ENCODE assay signal across 9 cellular contexts in the genomic region with DNA sequence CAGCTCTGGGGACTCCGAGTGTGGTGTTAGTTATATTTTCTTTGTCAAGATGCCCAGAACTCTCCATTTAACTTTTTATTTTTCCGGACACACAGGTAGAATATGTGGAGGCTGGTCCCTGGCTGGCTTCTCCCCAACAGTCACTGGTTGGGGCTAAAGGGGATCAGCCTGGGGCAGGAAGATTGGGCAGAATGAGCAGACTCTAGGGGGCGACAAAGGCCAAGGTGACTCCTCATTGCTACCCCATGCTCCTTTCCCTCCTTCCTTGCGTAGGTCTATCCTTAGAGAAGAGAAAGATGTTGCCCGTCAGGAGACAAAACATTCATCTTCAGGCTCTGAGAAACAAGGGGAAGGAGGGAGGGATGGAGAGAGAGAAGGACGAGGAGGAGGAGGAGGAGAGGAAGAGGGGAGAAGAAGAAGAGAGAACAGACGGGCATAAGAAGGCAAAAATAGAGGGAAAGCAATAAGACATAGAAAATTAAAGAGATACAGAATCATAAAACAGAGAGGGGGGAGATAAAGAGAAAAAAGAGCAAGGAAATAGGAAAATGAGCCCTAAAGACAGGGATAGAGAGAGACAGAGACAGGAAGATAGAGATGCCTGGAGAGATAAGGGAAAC.
DNase-seq lines count a peak whose midpoint lies in the region; ATAC-seq, FAIRE-seq and TF ChIP-seq lines count a peak whose summit lies in the region.
"Had no signal": no experiment of that assay in that cellular context is flagged by ENCODE, and none has a peak within 500 bp of the region (broad histone marks: within the 10 kb centered on the region; RNA-seq: fewer than 3 reads in every experiment).

No MANE protein-coding gene starts in this region.

- FAIRE-seq in endothelial cell of umbilical vein (lab: Jason Lieb, UNC) (peak; percentile 46), GM12892 (lab: Jason Lieb, UNC) (no peak)
- FAIRE-seq: colon had no signal

- no peak overlapping the region for H3K27ac ChIP-seq in cardiac muscle cell
- no peak overlapping the region for H3K27ac ChIP-seq in endothelial cell of umbilical vein (ENCODE audit: insufficient read depth, low read depth, low read length)
- no peak overlapping the region for H3K27ac ChIP-seq in stomach

- H3K27me3 ChIP-seq in cardiac muscle cell (no peaks in the 10 kb centered on the region), endothelial cell of umbilical vein (ENCODE audit: control insufficient read depth in 2 of 2, insufficient read depth in 2 of 2, low read length in 2 of 2) (peaks cover 11 to 20% of the 10 kb centered on the region in 2 experiments), stomach (peaks cover 0 to 25% (median 0%) of the 10 kb centered on the region in 3 donors)

- CTCF ChIA-PET in endothelial cell of umbilical vein (lab: Charles Lee): interaction anchor here (1.2 to 10.4 kb wide), 9 partner anchors 10 to 199 kb away, joined by 3 to 171 read pairs (median 12); partner anchors contain the start of gene FOXD2

- H3K4me2 ChIP-seq in endothelial cell of umbilical vein (ENCODE audit: insufficient read depth, low read length): no peak overlapping the region

- POLR2A ChIA-PET in endothelial cell of umbilical vein (lab: Charles Lee): no interaction called here

- H3K9me3 ChIP-seq in cardiac muscle cell (ENCODE audit: low read depth) (no peaks in the 10 kb centered on the region), endothelial cell of umbilical vein (replicated peaks; ENCODE audit: control insufficient read depth, insufficient read depth, low read length) (no peaks in the 10 kb centered on the region), stomach (peaks cover 0 to 15% (median 13%) of the 10 kb centered on the region in 4 donors)

- 42 to 57% (median 52%) methylated on average over 7 of the region's 7 CpGs for WGBS in stomach, 5 donors

- no peak for TF ChIP-seq POLR2A in endothelial cell of umbilical vein (IDR thresholded peaks at IDR 0.05; ENCODE audit: low read depth, low read length)
- no peak for TF ChIP-seq POLR2A in stomach (IDR thresholded peaks at IDR 0.05)
- TF ChIP-seq POLR2A in GM12892 (IDR thresholded peaks at IDR 0.05; ENCODE audit: low read depth, low read length): no peak

- TF ChIP-seq CTCF in cardiac muscle cell (IDR thresholded peaks at IDR 0.05; ENCODE audit: low read depth, low read length): peak; percentile 40
- TF ChIP-seq CTCF in endothelial cell of umbilical vein (IDR thresholded peaks at IDR 0.05; ENCODE audit: extremely low read depth in 1 of 2, insufficient read depth in 1 of 2, low read depth in 1 of 2, low read length in 2 of 2): peak; percentile 38 to 61
- peak in 4 of 7 experiments; percentile 32 to 59 (median 48) for TF ChIP-seq CTCF in stomach (IDR thresholded peaks at IDR 0.05)

- H3K9me1 ChIP-seq in endothelial cell of umbilical vein (replicated peaks; ENCODE audit: control insufficient read depth, extremely low read depth, insufficient read depth, low read length): no peaks in the 10 kb centered on the region

- TF ChIP-seq EP300 in stomach (IDR thresholded peaks at IDR 0.05): no peak

- H3K4me1 ChIP-seq in cardiac muscle cell (ENCODE audit: low read depth): no peaks in the 10 kb centered on the region
- no peaks in the 10 kb centered on the region for H3K4me1 ChIP-seq in endothelial cell of umbilical vein (ENCODE audit: control insufficient read depth, extremely low read depth, insufficient read depth, low read length)
- H3K4me1 ChIP-seq in stomach: peaks cover 0 to 4% (median 1%) of the 10 kb centered on the region in 4 donors

- BruUV-seq in endothelial cell of umbilical vein (replicated peaks; lab: Mats Ljungman, UMichigan): no TSS peak

- DNase-seq in cardiac muscle cell (ENCODE audit: low read depth in 1 of 2, low spot score in 1 of 2) (peak; percentile 15 to 43), Right ventricle myocardium superior (no peak), NCI-H774 (lab: John Stamatoyannopoulos, UW) (peak; percentile 20), endothelial cell of umbilical vein (ENCODE audit: low read depth, low spot score) (peak; percentile 28), stomach (peak; percentile 63), GM12892 (ENCODE audit: insufficient read length) (no peak), 8988T (no peak), MV-4-11 (lab: John Stamatoyannopoulos, UW) (no peak)

- H3K4me3 ChIP-seq in cardiac muscle cell (no peak overlapping the region), endothelial cell of umbilical vein (replicated peaks in 1 of 3; ENCODE audit: insufficient read depth in 1 of 3, low read depth in 1 of 3, low read length in 3 of 3) (no peak overlapping the region), stomach (no peak overlapping the region)

- H4K20me1 ChIP-seq in endothelial cell of umbilical vein (replicated peaks; ENCODE audit: control insufficient read depth, extremely low read depth, insufficient read depth, low read length): no peaks in the 10 kb centered on the region

- dilution Hi-C loops in endothelial cell of umbilical vein (cut with MboI; ENCODE audit: extremely low pct_ligation_motif_present, low sequenced_read_pairs): no loop called here

- intact Hi-C loops in Right ventricle myocardium superior (cut with DNase I) (no loop called here), endothelial cell of umbilical vein (cut with micrococcal nuclease) (loop anchor here (1.0 kb wide), 3 partner anchors 177 to 199 kb away; no protein-coding TSS in a partner anchor), stomach (cut with DNase I; ENCODE audit: low total_unique reads) (no loop called here)

- no peak overlapping the region for H3K9ac ChIP-seq in endothelial cell of umbilical vein (replicated peaks; ENCODE audit: extremely low read depth, insufficient read depth, low read length)

- no peaks in the 10 kb centered on the region for H3K79me2 ChIP-seq in endothelial cell of umbilical vein (ENCODE audit: control insufficient read depth, insufficient read depth, low read length)

- no peak for ATAC-seq in Right ventricle myocardium superior (ENCODE audit: poor library complexity)

- H3K36me3 ChIP-seq in cardiac muscle cell: no peaks in the 10 kb centered on the region
- no peaks in the 10 kb centered on the region for H3K36me3 ChIP-seq in endothelial cell of umbilical vein (ENCODE audit: control insufficient read depth in 2 of 2, extremely low read depth in 1 of 2, insufficient read depth in 2 of 2, low read length in 2 of 2)
- no peaks in the 10 kb centered on the region for H3K36me3 ChIP-seq in stomach

- no peak overlapping the region for H2AFZ ChIP-seq in endothelial cell of umbilical vein (ENCODE audit: low read depth, low read length)

TF ChIP-seq in endothelial cell of umbilical vein, 7 proteins besides CTCF, POLR2A, EP300 and RAD21:
- no peak for TF ChIP-seq POLR2AphosphoS5 (IDR thresholded peaks at IDR 0.05; ENCODE audit: insufficient read depth, low read depth, low read length)
- TF ChIP-seq, protein P1, sequence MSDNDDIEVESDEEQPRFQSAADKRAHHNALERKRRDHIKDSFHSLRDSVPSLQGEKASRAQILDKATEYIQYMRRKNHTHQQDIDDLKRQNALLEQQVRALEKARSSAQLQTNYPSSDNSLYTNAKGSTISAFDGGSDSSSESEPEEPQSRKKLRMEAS (IDR thresholded peaks at IDR 0.05; ENCODE audit: insufficient read depth, insufficient read length): no peak
- TF ChIP-seq MYC (IDR thresholded peaks at IDR 0.05; ENCODE audit: low read depth, low read length): no peak
- TF ChIP-seq GATA2 (IDR thresholded peaks at IDR 0.05; ENCODE audit: insufficient read depth, insufficient read length, low read depth, low read length): no peak
- TF ChIP-seq JUN (IDR thresholded peaks at IDR 0.05; ENCODE audit: borderline replicate concordance, insufficient read depth, insufficient read length, low read depth): no peak
- TF ChIP-seq EZH2 (IDR thresholded peaks at IDR 0.05; ENCODE audit: borderline replicate concordance, low read depth, low read length, severe bottlenecking): no peak
- no peak for TF ChIP-seq FOS (IDR thresholded peaks at IDR 0.05; ENCODE audit: borderline replicate concordance, insufficient read depth, low read length)

Comparison
In these comparisons a context has a peak if more than half of its experiments do, and no peak if none do; other contexts are left out.
1. DNase-seq: peak in cardiac muscle cell (2 of 2), NCI-H774 (single experiment), endothelial cell of umbilical vein (single experiment) and stomach (single experiment); none in Right ventricle myocardium superior (single experiment), GM12892 (single experiment), 8988T (single experiment) and MV-4-11 (single experiment).
2. Peak in every context shown above with its lines, with median percentiles within 50 percentile points of each other: CTCF ChIP-seq.